In the genomic region with DNA sequence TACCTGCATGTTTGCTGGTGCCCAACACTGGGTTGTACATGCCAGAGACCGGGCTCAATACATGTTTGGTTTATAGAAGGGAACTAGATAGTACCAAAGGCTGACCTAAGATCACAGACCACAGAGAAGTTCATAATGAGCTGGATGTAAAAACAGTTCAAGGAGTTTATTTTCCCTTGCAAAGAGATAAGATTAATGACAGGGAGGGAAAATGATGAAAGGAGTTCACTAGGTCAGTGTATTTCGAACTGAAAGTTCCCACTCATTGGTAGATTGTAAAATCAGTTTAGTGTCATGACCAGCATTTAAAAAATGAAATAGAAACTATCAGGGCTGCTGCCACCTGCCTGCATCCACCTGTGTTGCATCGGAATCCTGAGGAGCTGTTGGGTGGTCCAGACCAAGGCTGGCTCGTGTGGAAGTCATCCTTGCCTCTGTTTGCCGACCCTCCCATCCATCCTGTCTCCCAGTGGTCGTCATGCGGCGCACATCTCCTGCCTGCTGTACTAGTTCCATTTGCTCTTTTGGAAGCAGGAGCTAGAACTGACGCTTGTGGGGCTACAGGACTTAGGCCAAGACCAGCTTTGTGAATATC, we compare ENCODE assay signal across 22 cellular contexts. TPM values are rescaled to one million over a fixed set of nuclear protein-coding genes. Genes with fewer than 3 reads are reported as not detected.
DNase-seq lines count a peak whose midpoint lies in the region; ATAC-seq, FAIRE-seq and TF ChIP-seq lines count a peak whose summit lies in the region.
"Had no signal": no experiment of that assay in that cellular context is flagged by ENCODE, and none has a peak within 500 bp of the region (broad histone marks: within the 10 kb centered on the region; RNA-seq: fewer than 3 reads in every experiment).

No MANE protein-coding gene starts in this region.

- intact Hi-C loops in HepG2 (cut with micrococcal nuclease; ENCODE audit: unreplicated experiment), result loop anchor here (1.0 kb wide), 1 partner anchor 29 kb away; no protein-coding TSS in a partner anchor

- H3K4me3 Mint-ChIP-seq in HFFc6 (no peak overlapping the region), nephron progenitor cell (no peak overlapping the region)
- no peak overlapping the region for H3K4me3 Mint-ChIP-seq in activated T-helper 17 cell treated with anti-CD3 and anti-CD28 coated beads, Interleukin-2, amount 50 U/mL, for 72 hours
- H3K4me3 Mint-ChIP-seq: activated B cell treated with CpG ODN at 0.5 μM for 24 hours had no signal

- no peak overlapping the region for H3K9ac ChIP-seq in HepG2 (ENCODE audit: insufficient read depth, low read depth, low read length)

- no peaks in the 10 kb centered on the region for H4K20me1 ChIP-seq in HepG2 (ENCODE audit: insufficient read depth, low read length)

- no peak overlapping the region for H2AFZ ChIP-seq in HepG2 (ENCODE audit: low read length)

- H3K27ac Mint-ChIP-seq in HFFc6, result peak overlapping the region; percentile 57; the same call in 1 of the 2 replicates
- peak overlapping the region; percentile 66 for H3K27ac Mint-ChIP-seq in activated T-helper 17 cell treated with anti-CD3 and anti-CD28 coated beads, Interleukin-2, amount 50 U/mL, for 72 hours
- no peak overlapping the region for H3K27ac Mint-ChIP-seq in nephron progenitor cell
- H3K27ac Mint-ChIP-seq: activated B cell treated with CpG ODN at 0.5 μM for 24 hours had no signal

- peaks cover 42% of the 10 kb centered on the region for H3K36me3 Mint-ChIP-seq in HFFc6 (ENCODE audit: low read depth)
- peaks cover 34% of the 10 kb centered on the region for H3K36me3 Mint-ChIP-seq in activated T-helper 17 cell treated with anti-CD3 and anti-CD28 coated beads, Interleukin-2, amount 50 U/mL, for 72 hours (ENCODE audit: low read depth)
- no peaks in the 10 kb centered on the region for H3K36me3 Mint-ChIP-seq in nephron progenitor cell (ENCODE audit: low read depth)

- H3K4me1 Mint-ChIP-seq in HFFc6 (ENCODE audit: low read depth) (peaks cover 52% of the 10 kb centered on the region), nephron progenitor cell (peaks cover 21% of the 10 kb centered on the region)
- peaks cover 7% of the 10 kb centered on the region for H3K4me1 Mint-ChIP-seq in activated T-helper 17 cell treated with anti-CD3 and anti-CD28 coated beads, Interleukin-2, amount 50 U/mL, for 72 hours

- H3K4me1 ChIP-seq in HepG2 (ENCODE audit: insufficient read depth, low read length), result peaks cover 25% of the 10 kb centered on the region
- H3K4me1 ChIP-seq: vagina had no signal

- ATAC-seq in activated T-helper 17 cell treated with anti-CD3 and anti-CD28 coated beads, Interleukin-2, amount 50 U/mL, for 72 hours (replicated peaks), result no peak
- peak; percentile 54; the same call in 2 of the 3 replicates for ATAC-seq in HepG2
- ATAC-seq: A549, Panc1 had no signal

- H3K27me3 ChIP-seq in AG04450 (ENCODE audit: control insufficient read depth, insufficient read depth, low read length), result no peaks in the 10 kb centered on the region
- no peaks in the 10 kb centered on the region for H3K27me3 ChIP-seq in HepG2 (ENCODE audit: control insufficient read depth in 1 of 2, insufficient read depth in 2 of 2, low read length in 2 of 2)
- H3K27me3 ChIP-seq: adrenal gland, vagina had no signal

- H3K4me2 ChIP-seq in HepG2 (ENCODE audit: low read depth, low read length), result no peak overlapping the region
- H3K4me2 ChIP-seq: A549 had no signal

- POLR2A ChIA-PET in AG04450 (lab: Yijun Ruan, JAX), result interaction anchor here (1.5 kb wide), 1 partner anchor 11 kb away, joined by 6 read pairs; no protein-coding TSS in a partner anchor
- POLR2A ChIA-PET in HepG2 (lab: Yijun Ruan, JAX), result interaction anchor here (2.2 kb wide), 1 partner anchor 21 kb away, joined by 6 read pairs; a partner anchor contains a TSS

- CTCF ChIA-PET in AG04450 (lab: Charles Lee) (interaction anchor here (1.5 to 1.8 kb wide), 2 partner anchors 12 to 14 kb away, joined by 4 to 6 read pairs; no protein-coding TSS in a partner anchor), HepG2 (lab: Yijun Ruan, JAX; ENCODE audit: low intra/inter-chr PET ratio, low total read pairs) (interaction anchor here (0.7 kb wide), 1 partner anchor 29 kb away, joined by 3 read pairs; no protein-coding TSS in a partner anchor)

- H3K27me3 Mint-ChIP-seq in HFFc6 (ENCODE audit: insufficient read depth), result peaks cover 2% of the 10 kb centered on the region
- H3K27me3 Mint-ChIP-seq in activated T-helper 17 cell treated with anti-CD3 and anti-CD28 coated beads, Interleukin-2, amount 50 U/mL, for 72 hours, result no peaks in the 10 kb centered on the region
- H3K27me3 Mint-ChIP-seq in nephron progenitor cell (ENCODE audit: low read depth, poor library complexity), result no peaks in the 10 kb centered on the region
- H3K27me3 Mint-ChIP-seq: activated B cell treated with CpG ODN at 0.5 μM for 24 hours had no signal

- H3K79me2 ChIP-seq in HepG2 (ENCODE audit: insufficient read depth, low read length), result no peaks in the 10 kb centered on the region

- TF ChIP-seq RAD21 in HepG2 (CRISPR knock-in tag; IDR thresholded peaks at IDR 0.05), result no peak

- 0 out of 2 replicates have a peak, but pooled peaks have one; percentile 6 for TF ChIP-seq CTCF in AG04450 (IDR thresholded peaks at IDR 0.05; ENCODE audit: low read depth, low read length)
- TF ChIP-seq CTCF in HFFc6 (IDR thresholded peaks at IDR 0.05), result no peak
- peak; percentile 55 for TF ChIP-seq CTCF in HepG2 (CRISPR knock-in tag; IDR thresholded peaks at IDR 0.05)
- TF ChIP-seq CTCF in nephron progenitor cell (IDR thresholded peaks at IDR 0.05), result no peak

- H3K36me3 ChIP-seq in HepG2 (replicated peaks in 1 of 2; ENCODE audit: control insufficient read depth in 1 of 2, insufficient read depth in 2 of 2, low read length in 2 of 2), result peaks cover 0 to 1% of the 10 kb centered on the region in 2 experiments; a peak in 1 of 5 replicates
- H3K36me3 ChIP-seq: adrenal gland had no signal

- H3K27ac ChIP-seq in AG04450 (ENCODE audit: low read depth, low read length) (no peak overlapping the region), HepG2 (ENCODE audit: extremely low read length, insufficient read depth, low read length) (no peak overlapping the region)
- H3K27ac ChIP-seq: A549, adrenal gland, vagina had no signal

- in situ Hi-C loops in HepG2 (cut with HindIII; ENCODE audit: extremely low pct_ligation_motif_present, low pct_unique_long_range_greater_than_20kb), result no loop called here

- no peak for TF ChIP-seq POLR2A in HepG2 (IDR thresholded peaks at IDR 0.05; ENCODE audit: insufficient read depth in 1 of 2, low read depth in 2 of 2, low read length in 2 of 2)

- H3K9me3 Mint-ChIP-seq in HFFc6 (no peaks in the 10 kb centered on the region), nephron progenitor cell (no peaks in the 10 kb centered on the region)
- H3K9me3 Mint-ChIP-seq in activated T-helper 17 cell treated with anti-CD3 and anti-CD28 coated beads, Interleukin-2, amount 50 U/mL, for 72 hours, result no peaks in the 10 kb centered on the region
- H3K9me3 Mint-ChIP-seq: activated B cell treated with CpG ODN at 0.5 μM for 24 hours had no signal

- TF ChIP-seq EP300 in HepG2 (IDR thresholded peaks at IDR 0.05; ENCODE audit: low read depth in 2 of 2, low read length in 2 of 2) (no peak), HepG2 (CRISPR knock-in tag; IDR thresholded peaks at IDR 0.05; ENCODE audit: borderline replicate concordance) (no peak)

- peak; percentile 43 for FAIRE-seq in HepG2 (lab: Jason Lieb, UNC)
- FAIRE-seq: A549, GM19239 had no signal

- BruUV-seq in HepG2 (replicated peaks; lab: Mats Ljungman, UMichigan), result no TSS peak

- no peaks in the 10 kb centered on the region for H3K9me3 ChIP-seq in AG04450 (ENCODE audit: control insufficient read depth, insufficient read depth, low read length)
- H3K9me3 ChIP-seq in HepG2 (ENCODE audit: low read length), result no peaks in the 10 kb centered on the region
- H3K9me3 ChIP-seq: A549, adrenal gland, vagina had no signal

- no peak overlapping the region for H3K4me3 ChIP-seq in AG04450 (ENCODE audit: low read depth, low read length)
- no peak overlapping the region for H3K4me3 ChIP-seq in HepG2 (replicated peaks in 1 of 3; ENCODE audit: insufficient read depth in 1 of 3, low read depth in 2 of 3, low read length in 3 of 3)
- H3K4me3 ChIP-seq: A549, adrenal gland, vagina had no signal

- DNase-seq in AG04450 (ENCODE audit: low read depth, low spot score) (no peak), HFFc6 (no peak), HepG2 (ENCODE audit: low spot score) (no peak), nephron progenitor cell (no peak), GDM1 (lab: John Stamatoyannopoulos, UW) (no peak), NCI-H446 (lab: John Stamatoyannopoulos, UW) (no peak)
- DNase-seq in activated CD4-positive, alpha-beta T cell treated with anti-CD3 and anti-CD28 coated beads, Interleukin-2, amount 50 U/mL, for 1 hour, result no peak
- DNase-seq: activated B cell treated with CpG ODN at 0.5 μM for 24 hours; adrenal gland; DMS153; hypothalamus; midbrain; MV-4-11; NCI-H2029; NCI-H524; nucleus accumbens; stimulated activated CD4-positive, alpha-beta T cell treated with anti-CD3 and anti-CD28 coated beads, Interleukin-2, amount 100 ng/mL, for 24 hours had no signal

- 90% methylated on average over 7 of the region's 9 CpGs for WGBS in HepG2 (ENCODE audit: low lambda C conversion rate)

RNA-seq across cellular contexts. Expression of a gene that starts 21.1 kb away (rescaled TPM):
- 17.2 and 21.9 TPM in 2 replicates for polyA plus RNA-seq in AG04450 (2011; rRNA removed)
- 22.3 and 27.7 TPM in 2 replicates for polyA minus RNA-seq in AG04450 (2011; rRNA and poly(A)+ RNA removed)
- 10 to 100 TPM; 31.9 to 39.4 (median 36.5) TPM for total RNA-seq in HFFc6 (2021; fragmentation: NEBNext Ultra II Directional; extraction: Animal tissue kit (Norgen Biotek cat#: 25700))
- 1 to 10 TPM; 5.6 to 6.4 TPM for total RNA-seq in activated T-helper 17 cell treated with anti-CD3 and anti-CD28 coated beads, Interleukin-2, amount 50 U/mL, for 72 hours
- 2.2 and 2.8 TPM in 2 replicates for total RNA-seq in HepG2 (2016; rRNA removed; fragmentation: Illumina TruSeq; extraction: Trizol)
- total RNA-seq in HepG2 (2016; cell fraction: cytosol; rRNA removed; fragmentation: Illumina TruSeq; extraction: Trizol; ENCODE audit: low read depth), result 0.51 and 0.62 TPM in 2 replicates
- 2.1 and 2.6 TPM in 2 replicates for total RNA-seq in HepG2 (2016; cell fraction: insoluble cytoplasmic fraction; rRNA removed; fragmentation: Illumina TruSeq; extraction: Trizol)
- total RNA-seq in HepG2 (2016; cell fraction: membrane; rRNA removed; fragmentation: Illumina TruSeq; extraction: Trizol), result 1.1 and 1.2 TPM in 2 replicates
- total RNA-seq in HepG2 (2016; cell fraction: nucleus; rRNA removed; fragmentation: Illumina TruSeq; extraction: Trizol), result 2.2 and 2.8 TPM in 2 replicates
- polyA plus RNA-seq in HepG2 (2011; rRNA removed), result 2.0 and 2.8 TPM in 2 replicates
- polyA plus RNA-seq in HepG2 (2011; cell fraction: cytosol; rRNA removed), result 1.5 and 2.0 TPM in 2 replicates
- polyA plus RNA-seq in HepG2 (2011; cell fraction: nucleus; rRNA removed), result 5.2 and 5.6 TPM in 2 replicates
- polyA plus RNA-seq in HepG2 (2012), result 1.9 and 2.1 TPM in 2 replicates
- 0.31 and 0.54 TPM in 2 replicates for polyA plus RNA-seq in HepG2 (2016; cell fraction: cytosol; fragmentation: Illumina TruSeq; extraction: Trizol; ENCODE audit: low read depth)
- 2.9 and 3.0 TPM in 2 replicates for polyA plus RNA-seq in HepG2 (2016; cell fraction: insoluble cytoplasmic fraction; fragmentation: Illumina TruSeq; extraction: Trizol; ENCODE audit: low read depth)
- 0.96 and 1.1 TPM in 2 replicates for polyA plus RNA-seq in HepG2 (2016; cell fraction: membrane; fragmentation: Illumina TruSeq; extraction: Trizol; ENCODE audit: low read depth)
- 3.1 and 3.8 TPM in 2 replicates for polyA plus RNA-seq in HepG2 (2016; cell fraction: nucleus; fragmentation: Illumina TruSeq; extraction: Trizol; ENCODE audit: insufficient read depth, low read depth)
- 6.2 and 19.2 TPM in 2 replicates for polyA minus RNA-seq in HepG2 (2011; rRNA and poly(A)+ RNA removed; ENCODE audit: low replicate concordance)
- 1.1 TPM in 2 replicates for polyA minus RNA-seq in HepG2 (2011; cell fraction: cytosol; rRNA and poly(A)+ RNA removed)
- 3.1 and 4.0 TPM in 2 replicates for polyA minus RNA-seq in HepG2 (2011; cell fraction: nucleus; rRNA and poly(A)+ RNA removed)

RNA-seq across cellular contexts. Expression of a gene that starts 41.9 kb away (rescaled TPM):
- polyA plus RNA-seq in AG04450 (2011; rRNA removed) (1.4 TPM in 2 replicates), HepG2 (2011; rRNA removed) (12.9 and 15.3 TPM in 2 replicates)
- polyA minus RNA-seq in AG04450 (2011; rRNA and poly(A)+ RNA removed), result 1.9 and 2.4 TPM in 2 replicates
- 1 to 10 TPM in 3 of 6 experiments, under 1 TPM in 3; 0.84 to 2.4 (median 1.1) TPM for total RNA-seq in HFFc6 (2021; fragmentation: NEBNext Ultra II Directional; extraction: Animal tissue kit (Norgen Biotek cat#: 25700))
- total RNA-seq in activated T-helper 17 cell treated with anti-CD3 and anti-CD28 coated beads, Interleukin-2, amount 50 U/mL, for 72 hours, result 10 to 100 TPM in 1 of 2 donors, 1 to 10 TPM in 1; 9.9 to 18.2 TPM
- 14.4 and 19.8 TPM in 2 replicates for total RNA-seq in HepG2 (2016; rRNA removed; fragmentation: Illumina TruSeq; extraction: Trizol)
- 3.5 and 3.6 TPM in 2 replicates for total RNA-seq in HepG2 (2016; cell fraction: cytosol; rRNA removed; fragmentation: Illumina TruSeq; extraction: Trizol; ENCODE audit: low read depth)
- total RNA-seq in HepG2 (2016; cell fraction: insoluble cytoplasmic fraction; rRNA removed; fragmentation: Illumina TruSeq; extraction: Trizol), result 14.0 and 19.0 TPM in 2 replicates
- 12.4 and 12.5 TPM in 2 replicates for total RNA-seq in HepG2 (2016; cell fraction: membrane; rRNA removed; fragmentation: Illumina TruSeq; extraction: Trizol)
- total RNA-seq in HepG2 (2016; cell fraction: nucleus; rRNA removed; fragmentation: Illumina TruSeq; extraction: Trizol), result 8.5 and 10.2 TPM in 2 replicates
- 12.3 and 15.4 TPM in 2 replicates for polyA plus RNA-seq in HepG2 (2011; cell fraction: cytosol; rRNA removed)
- 7.9 and 8.1 TPM in 2 replicates for polyA plus RNA-seq in HepG2 (2011; cell fraction: nucleus; rRNA removed)
- polyA plus RNA-seq in HepG2 (2012), result 5.9 and 8.4 TPM in 2 replicates
- polyA plus RNA-seq in HepG2 (2016; cell fraction: cytosol; fragmentation: Illumina TruSeq; extraction: Trizol; ENCODE audit: low read depth), result 5.6 TPM in 2 replicates
- 21.2 and 23.2 TPM in 2 replicates for polyA plus RNA-seq in HepG2 (2016; cell fraction: insoluble cytoplasmic fraction; fragmentation: Illumina TruSeq; extraction: Trizol; ENCODE audit: low read depth)
- polyA plus RNA-seq in HepG2 (2016; cell fraction: membrane; fragmentation: Illumina TruSeq; extraction: Trizol; ENCODE audit: low read depth), result 9.4 and 10.3 TPM in 2 replicates
- 21.7 and 22.4 TPM in 2 replicates for polyA plus RNA-seq in HepG2 (2016; cell fraction: nucleus; fragmentation: Illumina TruSeq; extraction: Trizol; ENCODE audit: insufficient read depth, low read depth)
- polyA minus RNA-seq in HepG2 (2011; rRNA and poly(A)+ RNA removed; ENCODE audit: low replicate concordance), result 7.1 and 26.4 TPM in 2 replicates
- polyA minus RNA-seq in HepG2 (2011; cell fraction: cytosol; rRNA and poly(A)+ RNA removed), result 9.8 and 10.3 TPM in 2 replicates
- polyA minus RNA-seq in HepG2 (2011; cell fraction: nucleus; rRNA and poly(A)+ RNA removed), result 4.6 and 5.3 TPM in 2 replicates

Comparison
In these comparisons a context has a peak if more than half of its experiments do, and no peak if none do; other contexts are left out.
1. CTCF ChIP-seq: peak in AG04450 (single experiment) and HepG2 (single experiment); none in HFFc6 (single experiment) and nephron progenitor cell (single experiment).